ENCODE assay signal across 8 cellular contexts in genomic region chr15:30625436-30626193, GRCh38.
DNase-seq lines count a peak whose midpoint lies in the region; ATAC-seq and TF ChIP-seq lines count a peak whose summit lies in the region.
"Not testable (repeated sequence)": the region's sequence is repeated elsewhere in the genome, so short reads cannot be mapped to it uniquely, and the experiment has no call there.

Gene ARHGAP11B (plus strand): TSS chr15:30626128.

- peaks cover 19% of the 10 kb centered on the region for H3K4me1 ChIP-seq in BLaER1
- not testable (repeated sequence) for H3K4me1 ChIP-seq in muscle layer of duodenum (ENCODE audit: control insufficient read depth in 1 of 2, insufficient read depth in 2 of 2, low read length in 2 of 2)

- peak within 1 kb of the TSS; percentile 87 for H3K9ac ChIP-seq in BLaER1

- H3K4me3 ChIP-seq in BLaER1 (peak within 1 kb of the TSS; percentile 74), foreskin fibroblast (ENCODE audit: low read depth in 1 of 2, low read length in 2 of 2) (peak within 1 kb of the TSS; percentile 68 to 75), muscle layer of duodenum (ENCODE audit: low read depth in 1 of 2, low read length in 2 of 2) (peak within 1 kb of the TSS; percentile 79 to 80)

- TF ChIP-seq CTCF in foreskin fibroblast (IDR thresholded peaks at IDR 0.05; ENCODE audit: low read depth, low read length), result not testable (repeated sequence)

- not testable (repeated sequence) for H3K36me3 ChIP-seq in BLaER1; muscle layer of duodenum (ENCODE audit: control insufficient read depth in 1 of 2, insufficient read depth in 2 of 2, low read length in 2 of 2)

- H3K9me3 ChIP-seq in BLaER1; muscle layer of duodenum (ENCODE audit: control insufficient read depth in 1 of 2, low read length in 2 of 2): not testable (repeated sequence)

- DNase-seq in SK-N-DZ (ENCODE audit: low spot score) (peak; percentile 98), foreskin fibroblast (peak; percentile 94 to 99)
- peak; percentile 95 to 97 for DNase-seq in activated naive CD4-positive, alpha-beta T cell treated with anti-CD3 and anti-CD28 coated beads, Interleukin-2, amount 50 U/mL, for 72 hours (ENCODE audit: low spot score in 2 of 2)
- DNase-seq in stimulated activated CD8-positive, alpha-beta memory T cell treated with anti-CD3 and anti-CD28 coated beads, Interleukin-12 subunit alpha, Interleukin-12 subunit beta, amount 100 ng/mL, for 4 hours (ENCODE audit: low read depth), result peak; percentile 85

- H3K36me3 Mint-ChIP-seq in activated naive CD4-positive, alpha-beta T cell treated with anti-CD3 and anti-CD28 coated beads, Interleukin-2, amount 50 U/mL, for 72 hours, result peaks cover 21 to 22% of the 10 kb centered on the region in 2 donors

- not testable (repeated sequence) for H3K27me3 ChIP-seq in BLaER1; muscle layer of duodenum (ENCODE audit: low read depth, low read length)

- ATAC-seq in GM19324 (IDR thresholded peaks at IDR 0.05; ENCODE audit: low FRiP score, unreplicated experiment) (peak; percentile 94), HG03135 (IDR thresholded peaks at IDR 0.05; ENCODE audit: unreplicated experiment) (peak; percentile 91)
- peak; percentile 97 to 98 for ATAC-seq in activated naive CD4-positive, alpha-beta T cell treated with anti-CD3 and anti-CD28 coated beads, Interleukin-2, amount 50 U/mL, for 72 hours

- H3K27ac ChIP-seq in BLaER1 (peak within 1 kb of the TSS; percentile 92), muscle layer of duodenum (ENCODE audit: low read length) (peak within 1 kb of the TSS; percentile 87)

- H4K20me1 ChIP-seq in BLaER1, result not testable (repeated sequence)

- H3K9me3 Mint-ChIP-seq in activated naive CD4-positive, alpha-beta T cell treated with anti-CD3 and anti-CD28 coated beads, Interleukin-2, amount 50 U/mL, for 72 hours, result not testable (repeated sequence)

- peak within 1 kb of the TSS; percentile 71 for H3K4me2 ChIP-seq in BLaER1

- peak within 1 kb of the TSS; percentile 97 to 99 for H3K27ac Mint-ChIP-seq in activated naive CD4-positive, alpha-beta T cell treated with anti-CD3 and anti-CD28 coated beads, Interleukin-2, amount 50 U/mL, for 72 hours

Comparison
In these comparisons a context has a peak if more than half of its experiments do, and no peak if none do; other contexts are left out.
1. Peak in every context shown above with its lines: DNase-seq, ATAC-seq, H3K4me3 ChIP-seq and H3K27ac ChIP-seq.